In the genomic region with DNA sequence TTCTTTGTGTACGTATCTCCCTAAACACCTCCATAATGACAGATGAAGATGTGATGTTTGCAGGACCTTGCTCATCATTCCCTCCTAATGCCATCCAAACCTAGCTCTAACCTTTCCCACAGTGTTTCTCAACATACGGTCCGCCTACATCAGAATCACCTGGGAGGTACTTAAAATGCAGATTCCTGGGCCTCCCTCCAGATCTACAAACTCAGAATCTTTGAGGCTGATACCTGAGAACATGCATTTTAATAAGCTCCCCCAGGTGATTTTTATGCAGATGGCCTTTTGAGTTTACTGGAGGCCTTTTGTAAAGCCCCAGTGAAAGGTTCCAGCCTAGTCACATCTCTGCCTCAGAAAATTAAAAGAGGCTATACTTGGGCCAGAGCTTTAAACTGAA, we compare ENCODE assay signal across 23 cellular contexts. TPM values are rescaled to one million over a fixed set of nuclear protein-coding genes. Genes with fewer than 3 reads are reported as not detected.
"Had no signal": no experiment of that assay in that cellular context is flagged by ENCODE, and none has a peak within 500 bp of the region (broad histone marks: within the 10 kb centered on the region; RNA-seq: fewer than 3 reads in every experiment).

No MANE protein-coding gene starts in this region.

- DNase-seq: IMR-90, Karpas-422, KG1, MG63, NCI-H1092, NCI-H1105 treated with DMSO at 0.1 percent for 48 hours, NCI-H1417 treated with DMSO at 0.1 percent for 48 hours, NCI-H1694, NCI-H187 treated with DMSO at 0.1 percent for 48 hours, NCI-H2029 treated with DMSO at 0.1 percent for 48 hours, NCI-H2107, NCI-H2227 treated with DMSO at 0.1 percent for 48 hours, NCI-H526 treated with DMSO at 0.1 percent for 48 hours, NCI-H774, Right ventricle myocardium superior, RPMI8226, SIG-M5, SW 1271 had no signal

- H3K27me3 ChIP-seq: MG63, SJSA1 had no signal

- H3K9me3 ChIP-seq: MG63, SJSA1 had no signal

- H3K4me3 ChIP-seq: MG63, SJSA1, SK-N-MC had no signal

- ATAC-seq: HepG2 had no signal

- H3K36me3 ChIP-seq: MG63, SJSA1 had no signal

- H3K27ac ChIP-seq: SJSA1, SK-N-MC had no signal

RNA-seq across cellular contexts. Expression of gene METTL24, which starts 40.5 kb away (rescaled TPM):
- total RNA-seq: HepG2, HT1080, IMR-90, NCI-H460 had no signal
- polyA plus RNA-seq: HepG2, IMR-90 had no signal
